Comparison of ENCODE assay signal across 20 cellular contexts in the genomic region with DNA sequence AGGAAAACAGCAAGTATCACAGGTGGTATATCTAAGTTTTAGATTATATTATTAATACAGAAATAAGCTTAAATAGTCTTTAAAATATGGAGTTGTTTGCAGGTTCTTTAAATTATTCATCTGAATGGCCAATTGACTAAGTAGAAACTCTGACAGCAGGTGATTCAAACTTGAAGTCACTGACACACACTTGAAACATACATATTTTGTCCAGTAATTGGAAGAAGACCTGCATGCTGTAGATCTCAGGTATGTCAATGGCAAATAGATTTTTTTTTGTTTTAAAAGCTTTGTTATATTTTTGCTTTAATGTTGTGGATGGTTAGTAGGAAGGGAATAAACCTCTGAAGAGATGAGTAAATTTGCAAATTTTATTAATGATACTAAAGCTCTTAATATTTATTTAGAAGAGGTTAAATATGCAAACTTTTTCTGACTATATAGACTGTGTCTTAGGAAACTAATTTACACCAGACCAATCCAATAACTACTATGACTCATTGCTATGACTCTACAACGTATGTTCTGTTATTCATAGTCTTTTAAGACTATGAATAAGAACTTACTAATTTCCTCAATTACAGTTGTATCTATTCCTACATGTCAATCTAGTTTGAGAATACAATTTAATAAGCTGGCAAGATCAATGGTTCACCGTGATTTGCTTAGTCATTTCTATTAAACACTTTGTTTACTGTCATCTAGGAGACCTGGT. TPM values are rescaled to one million over a fixed set of nuclear protein-coding genes. Genes with fewer than 3 reads are reported as not detected.
A peak's percentile ranks its signal among the peaks of the same experiment; 100 is the strongest.
DNase-seq lines count a peak whose midpoint lies in the region; ATAC-seq and TF ChIP-seq lines count a peak whose summit lies in the region.
"Had no signal": no experiment of that assay in that cellular context is flagged by ENCODE, and none has a peak within 500 bp of the region (broad histone marks: within the 10 kb centered on the region; RNA-seq: fewer than 3 reads in every experiment).

No MANE protein-coding gene starts in this region.

- H3K4me1 ChIP-seq in RWPE2 (ENCODE audit: insufficient read depth, poor library complexity, severe bottlenecking) (peaks cover 5% of the 10 kb centered on the region), stomach (no peaks in the 10 kb centered on the region)
- H3K4me1 ChIP-seq: HAP-1 had no signal

- ATAC-seq in RWPE2 (ENCODE audit: low read depth) (peak; percentile 77), HG03139 (IDR thresholded peaks at IDR 0.05; ENCODE audit: unreplicated experiment) (no peak)
- ATAC-seq: Panc1 had no signal

- DNase-seq in HPDE6-E6E7 (ENCODE audit: extremely low spot score) (peak; percentile 12), RWPE2 (ENCODE audit: low spot score) (no peak), fibroblast of gingiva (ENCODE audit: low read depth) (peak; percentile 6), stromal cell of bone marrow (ENCODE audit: low read depth) (peak; percentile 0), stomach (no peak)
- no peak for DNase-seq in activated CD8-positive, alpha-beta memory T cell treated with anti-CD3 and anti-CD28 coated beads for 24 hours
- DNase-seq: Calu3; CD4-positive, alpha-beta T cell; KBM-7; NCI-H1417 treated with DMSO at 0.1 percent for 48 hours; NCI-H1930; NCI-H2171 treated with DMSO at 0.1 percent for 48 hours; NCI-H510A; NCI-H82; SHP77 had no signal

- TF ChIP-seq CTCF in RWPE2 (IDR thresholded peaks at IDR 0.05; ENCODE audit: poor library complexity, severe bottlenecking) (no peak), stomach (IDR thresholded peaks at IDR 0.05) (no peak)

- H3K36me3 ChIP-seq in RWPE2 (ENCODE audit: low read depth), result no peaks in the 10 kb centered on the region
- no peaks in the 10 kb centered on the region for H3K36me3 ChIP-seq in stomach
- H3K36me3 ChIP-seq: HAP-1 had no signal

- H3K9me3 ChIP-seq in RWPE2 (ENCODE audit: severe bottlenecking) (no peaks in the 10 kb centered on the region), stomach (no peaks in the 10 kb centered on the region)
- H3K9me3 ChIP-seq: HAP-1 had no signal

- 56 to 67% (median 61%) methylated on average over 2 of the region's 2 CpGs for WGBS in stomach, 5 donors

- intact Hi-C loops in stomach (cut with DNase I; ENCODE audit: low total_unique reads), result no loop called here

- no peak for TF ChIP-seq POLR2A in stomach (IDR thresholded peaks at IDR 0.05)

- H3K4me3 ChIP-seq in RWPE2 (ENCODE audit: severe bottlenecking) (no peak overlapping the region), stomach (no peak overlapping the region)
- H3K4me3 ChIP-seq: HAP-1 had no signal

- H3K27me3 ChIP-seq in RWPE2 (ENCODE audit: insufficient read depth, poor library complexity, severe bottlenecking) (no peaks in the 10 kb centered on the region), stomach (no peaks in the 10 kb centered on the region)

- no peak overlapping the region for H3K27ac ChIP-seq in RWPE2 (ENCODE audit: poor library complexity, severe bottlenecking)
- H3K27ac ChIP-seq in stomach, result no peak overlapping the region

- no peak for TF ChIP-seq EP300 in stomach (IDR thresholded peaks at IDR 0.05)

RNA-seq across cellular contexts. Expression of a gene that starts 53.9 kb away (rescaled TPM):
- under 1 TPM in 4 of 5 donors, not detected in 1; 0.43 to 0.58 (median 0.57) TPM for total RNA-seq in stomach
- polyA plus RNA-seq in stomach, result under 1 TPM; 0.08 to 0.92 (median 0.19) TPM
- total RNA-seq: B cell; Calu3; CD4-positive, alpha-beta T cell had no signal
- polyA plus RNA-seq: AG04450 had no signal

Comparison
In these comparisons a context has a peak if more than half of its experiments do, and no peak if none do; other contexts are left out.
1. DNase-seq: peak in HPDE6-E6E7 (single experiment), fibroblast of gingiva (single experiment) and stromal cell of bone marrow (single experiment); none in RWPE2 (single experiment), activated CD8-positive, alpha-beta memory T cell treated with anti-CD3 and anti-CD28 coated beads for 24 hours (single experiment) and stomach (single experiment).